Comparison of ENCODE assay signal across 1 cellular context in genomic region chr1:24117722-24118409, GRCh38.
TF ChIP-seq lines count a peak whose summit lies in the region.

No MANE protein-coding gene starts in this region.

TF ChIP-seq in SK-N-SH treated with all-trans-retinoic acid at 6 μM for 48 hours, 23 proteins besides CTCF, POLR2A, EP300 and RAD21 (continued from another document):
- no peak for TF ChIP-seq PATZ1 (CRISPR knock-in tag; IDR thresholded peaks at IDR 0.05; ENCODE audit: borderline replicate concordance)
- no peak for TF ChIP-seq ESRRG (CRISPR knock-in tag; IDR thresholded peaks at IDR 0.05)
- no peak for TF ChIP-seq ARNTL (CRISPR knock-in tag; IDR thresholded peaks at IDR 0.05; ENCODE audit: borderline replicate concordance, low read depth)
- no peak for TF ChIP-seq ZNF8 (CRISPR knock-in tag; IDR thresholded peaks at IDR 0.05)
TF ChIP-seq in SK-N-SH treated with all-trans-retinoic acid at 6 μM for 48 hours: peak in this region for 0.
